15 cellular contexts compared by ENCODE assay signal in the genomic region with DNA sequence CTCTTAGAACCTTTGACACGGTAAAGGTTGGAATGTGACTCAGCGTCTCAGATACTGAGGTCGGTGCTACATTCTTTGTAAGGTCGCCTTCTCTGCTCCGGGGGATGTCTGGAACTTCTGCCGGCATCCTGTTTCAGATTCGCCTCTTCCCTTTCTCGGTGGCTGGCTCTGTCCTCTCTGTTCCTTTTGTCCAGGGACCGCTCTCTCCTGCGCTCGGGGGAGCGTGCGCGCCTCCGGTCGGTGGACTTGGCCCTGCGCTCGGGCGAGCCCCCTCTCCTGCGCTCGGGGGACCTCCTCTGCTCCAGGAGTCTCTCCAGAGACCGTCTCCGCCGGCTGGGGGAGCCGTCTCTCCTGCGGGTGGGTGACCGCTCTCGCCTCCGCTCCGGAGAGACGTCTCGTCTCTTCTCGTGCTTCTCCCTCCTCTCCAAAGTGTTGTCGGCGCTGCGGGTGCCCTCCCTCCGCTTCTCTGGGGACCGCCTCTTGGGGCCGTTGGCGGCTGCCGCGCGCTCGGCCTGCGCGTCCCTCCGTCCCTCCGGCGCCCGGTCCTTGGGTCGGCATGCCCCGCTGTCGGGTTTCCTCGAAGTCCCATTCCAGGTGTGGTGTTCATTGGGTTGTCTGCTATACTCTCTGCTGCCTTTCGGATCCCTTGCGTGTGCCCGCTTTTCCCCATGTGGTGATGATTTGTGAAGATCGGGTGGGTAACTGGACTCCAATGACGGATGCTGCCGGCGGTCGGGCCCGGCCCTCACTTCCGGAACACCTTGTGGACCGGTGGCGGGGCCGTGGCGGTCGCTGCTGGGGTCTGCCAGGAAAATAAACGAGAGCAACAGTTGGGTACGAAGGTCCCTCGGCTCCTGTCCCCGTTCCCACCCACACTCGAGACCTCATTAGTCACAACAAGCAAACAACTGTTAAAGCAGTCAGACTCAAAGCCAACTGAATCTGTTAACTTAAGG.
DNase-seq lines count a peak whose midpoint lies in the region; ATAC-seq and TF ChIP-seq lines count a peak whose summit lies in the region.
"Had no signal": no experiment of that assay in that cellular context is flagged by ENCODE, and none has a peak within 500 bp of the region (broad histone marks: within the 10 kb centered on the region; RNA-seq: fewer than 3 reads in every experiment).

No MANE protein-coding gene starts in this region.

- peaks cover 28% of the 10 kb centered on the region for H3K27me3 Mint-ChIP-seq in activated T-cell treated with anti-CD3 and anti-CD28 coated beads, Interleukin-2, amount 50 U/mL, for 72 hours (ENCODE audit: low read depth)

- no peak for ATAC-seq in gastrocnemius medialis
- ATAC-seq in activated T-cell treated with anti-CD3 and anti-CD28 coated beads, Interleukin-2, amount 50 U/mL, for 72 hours (replicated peaks in 1 of 2), result no peak
- ATAC-seq in GM21528 (IDR thresholded peaks at IDR 0.05; ENCODE audit: low FRiP score, unreplicated experiment), result no peak
- no peak for ATAC-seq in GM21619 (IDR thresholded peaks at IDR 0.05; ENCODE audit: unreplicated experiment)

- no peaks in the 10 kb centered on the region for H3K4me1 Mint-ChIP-seq in activated T-cell treated with anti-CD3 and anti-CD28 coated beads, Interleukin-2, amount 50 U/mL, for 72 hours (ENCODE audit: low read depth)
- H3K4me1 Mint-ChIP-seq: activated naive CD4-positive, alpha-beta T cell treated with anti-CD3 and anti-CD28 coated beads, Interleukin-2, amount 10 ng/mL, durations not matched to agents 7 days and 5 days had no signal

- DNase-seq in GM03348 (ENCODE audit: low spot score) (peak; percentile 38), choroid plexus epithelial cell (ENCODE audit: low read depth) (peak; percentile 32), islet precursor cell (peak; percentile 72), gastrocnemius medialis (no peak), occipital lobe (lab: John Stamatoyannopoulos, UW) (no peak)
- no peak for DNase-seq in activated T-cell treated with anti-CD3 and anti-CD28 coated beads, Interleukin-2, amount 50 U/mL, for 72 hours
- DNase-seq: activated naive CD4-positive, alpha-beta T cell treated with anti-CD3 and anti-CD28 coated beads, Interleukin-2, amount 10 ng/mL, durations not matched to agents 7 days and 5 days; CD4-positive, alpha-beta T cell; dermis blood vessel endothelial cell; head of caudate nucleus; KG1; NCI-H2081; stimulated activated CD4-positive, alpha-beta T cell treated with anti-CD3 and anti-CD28 coated beads, Interleukin-12 subunit alpha, Interleukin-12 subunit beta, amount 100 ng/mL, for 4 hours had no signal

- TF ChIP-seq CTCF in choroid plexus epithelial cell (conservative IDR thresholded peaks at IDR 0.05; ENCODE audit: low read depth, low read length) (peak; percentile 30), gastrocnemius medialis (IDR thresholded peaks at IDR 0.05 in 4 of 5, conservative IDR thresholded peaks at IDR 0.05 in 1 of 5) (no peak)

- in situ Hi-C loops in gastrocnemius medialis (cut with MboI; ENCODE audit: low sequenced_read_pairs in 4 of 4), result no loop called here

- H3K27me3 ChIP-seq in gastrocnemius medialis, result no peaks in the 10 kb centered on the region

- peaks cover 1 to 9% of the 10 kb centered on the region in 2 donors for H3K9me3 Mint-ChIP-seq in activated T-cell treated with anti-CD3 and anti-CD28 coated beads, Interleukin-2, amount 50 U/mL, for 72 hours
- H3K9me3 Mint-ChIP-seq: activated naive CD4-positive, alpha-beta T cell treated with anti-CD3 and anti-CD28 coated beads, Interleukin-2, amount 10 ng/mL, durations not matched to agents 7 days and 5 days; CD4-positive, alpha-beta T cell had no signal

- peaks cover 0 to 20% of the 10 kb centered on the region in 2 donors for H3K36me3 ChIP-seq in gastrocnemius medialis

- H3K4me1 ChIP-seq in gastrocnemius medialis, result no peaks in the 10 kb centered on the region

- no peak for TF ChIP-seq POLR2A in gastrocnemius medialis (IDR thresholded peaks at IDR 0.05)

- H3K9me3 ChIP-seq in gastrocnemius medialis, result no peaks in the 10 kb centered on the region

- peak overlapping the region in 1 of 2 donors; percentile 12 for H3K4me3 Mint-ChIP-seq in activated T-cell treated with anti-CD3 and anti-CD28 coated beads, Interleukin-2, amount 50 U/mL, for 72 hours
- H3K4me3 Mint-ChIP-seq: activated naive CD4-positive, alpha-beta T cell treated with anti-CD3 and anti-CD28 coated beads, Interleukin-2, amount 10 ng/mL, durations not matched to agents 7 days and 5 days; CD4-positive, alpha-beta T cell had no signal

- intact Hi-C loops in gastrocnemius medialis (cut with DNase I; ENCODE audit: low total_unique reads), result no loop called here

- H3K27ac ChIP-seq in gastrocnemius medialis, result no peak overlapping the region

- H3K4me3 ChIP-seq in choroid plexus epithelial cell (ENCODE audit: low read depth, low read length), result peak overlapping the region; percentile 57
- peak overlapping the region in 3 of 4 donors; percentile 14 to 28 (median 17) for H3K4me3 ChIP-seq in gastrocnemius medialis

- H3K36me3 Mint-ChIP-seq in activated T-cell treated with anti-CD3 and anti-CD28 coated beads, Interleukin-2, amount 50 U/mL, for 72 hours (ENCODE audit: insufficient read depth in 2 of 2), result peaks cover 1 to 2% of the 10 kb centered on the region in 2 donors
- H3K36me3 Mint-ChIP-seq: activated naive CD4-positive, alpha-beta T cell treated with anti-CD3 and anti-CD28 coated beads, Interleukin-2, amount 10 ng/mL, durations not matched to agents 7 days and 5 days had no signal

- H3K27ac Mint-ChIP-seq in activated T-cell treated with anti-CD3 and anti-CD28 coated beads, Interleukin-2, amount 50 U/mL, for 72 hours, result no peak overlapping the region
- H3K27ac Mint-ChIP-seq: activated naive CD4-positive, alpha-beta T cell treated with anti-CD3 and anti-CD28 coated beads, Interleukin-2, amount 10 ng/mL, durations not matched to agents 7 days and 5 days; CD4-positive, alpha-beta T cell had no signal

Comparison
In these comparisons a context has a peak if more than half of its experiments do, and no peak if none do; other contexts are left out.
1. DNase-seq: peak in GM03348 (single experiment), choroid plexus epithelial cell (single experiment) and islet precursor cell (single experiment); none in gastrocnemius medialis (0 of 2), activated T-cell treated with anti-CD3 and anti-CD28 coated beads, Interleukin-2, amount 50 U/mL, for 72 hours (0 of 2) and occipital lobe (single experiment).